Comparison of ENCODE assay signal across 12 cellular contexts in the genomic region with DNA sequence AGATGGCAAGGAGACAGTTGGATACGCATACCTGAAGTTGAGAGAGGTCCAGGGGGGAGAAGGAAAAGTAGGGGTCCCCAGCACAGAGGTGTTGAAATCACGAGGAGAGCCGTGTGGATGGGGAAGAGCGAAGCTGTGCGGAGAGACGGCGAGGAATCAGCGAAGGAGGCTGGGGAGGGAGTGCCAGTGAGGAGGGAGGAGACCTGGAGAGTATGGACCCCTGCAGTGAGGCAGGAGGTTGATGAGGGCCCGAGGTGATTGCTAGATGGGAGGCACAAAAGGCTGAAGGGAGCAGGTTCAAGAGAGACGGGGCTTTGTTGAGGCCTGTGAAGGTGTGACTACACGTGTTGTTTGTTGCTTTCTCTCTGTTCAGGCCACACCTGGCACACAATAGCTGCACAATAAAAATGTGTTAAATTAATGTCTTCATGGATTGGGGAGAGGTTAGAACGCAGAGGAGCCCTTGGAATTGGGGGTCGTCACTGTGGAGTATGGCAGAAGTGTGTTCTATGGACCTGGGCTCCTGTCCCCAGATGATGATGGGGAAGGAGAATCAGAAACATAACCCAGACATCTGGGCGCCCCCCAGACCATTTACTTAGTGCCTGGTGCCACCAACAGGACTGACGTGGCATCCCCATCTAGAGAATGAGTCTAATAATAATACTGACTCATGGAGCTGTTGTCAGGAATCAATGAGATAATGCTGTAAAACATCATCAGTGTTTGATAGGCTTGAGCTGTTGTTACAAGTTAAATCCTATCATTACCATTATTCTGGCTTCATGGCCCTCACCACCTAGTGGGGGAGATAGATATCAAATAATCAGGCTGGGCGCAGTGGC.
DNase-seq lines count a peak whose midpoint lies in the region; ATAC-seq, FAIRE-seq and TF ChIP-seq lines count a peak whose summit lies in the region.
"Had no signal": no experiment of that assay in that cellular context is flagged by ENCODE, and none has a peak within 500 bp of the region (broad histone marks: within the 10 kb centered on the region; RNA-seq: fewer than 3 reads in every experiment).

No MANE protein-coding gene starts in this region.

- no peaks in the 10 kb centered on the region for H3K9me3 Mint-ChIP-seq in T-cell

- no peaks in the 10 kb centered on the region for H3K27me3 ChIP-seq in BJ (ENCODE audit: control insufficient read depth, insufficient read depth, low read length)
- H3K27me3 ChIP-seq: tibial artery had no signal

- TF ChIP-seq CTCF in BJ (IDR thresholded peaks at IDR 0.05; ENCODE audit: insufficient read depth, low read depth, low read length): peak; percentile 17; the same call in 1 of the 2 replicates

- H3K27ac Mint-ChIP-seq in T-cell: peak overlapping the region; percentile 24 to 72

- no peak for TF ChIP-seq POLR2A in GM12892 (IDR thresholded peaks at IDR 0.05; ENCODE audit: low read depth, low read length)

- ATAC-seq in T-cell (replicated peaks in 1 of 4) (no peak), HG03521 (IDR thresholded peaks at IDR 0.05; ENCODE audit: unreplicated experiment) (no peak), HG02798 (IDR thresholded peaks at IDR 0.05; ENCODE audit: poor library complexity, unreplicated experiment) (no peak)

- H3K36me3 ChIP-seq in BJ (ENCODE audit: control insufficient read depth, insufficient read depth, low read length): no peaks in the 10 kb centered on the region

- no peaks in the 10 kb centered on the region for H3K27me3 Mint-ChIP-seq in T-cell

- no peak overlapping the region for H3K4me3 ChIP-seq in BJ (ENCODE audit: low read depth, low read length)
- H3K4me3 ChIP-seq: tibial artery had no signal

- POLR2A ChIA-PET in BJ (lab: Charles Lee): no interaction called here
- POLR2A ChIA-PET in T-cell (lab: Charles Lee): no interaction called here

- DNase-seq in BJ (ENCODE audit: low read depth) (no peak), GM12892 (ENCODE audit: insufficient read length) (no peak), T-cell (no peak), hepatic stellate cell (ENCODE audit: low spot score) (peak; percentile 60), COLO668 (lab: John Stamatoyannopoulos, UW; ENCODE audit: unreplicated experiment) (no peak)
- no peak for DNase-seq in stimulated activated CD4-positive, alpha-beta T cell treated with anti-CD3 and anti-CD28 coated beads, Interleukin-4, amount 100 ng/mL, for 1 hour
- DNase-seq: activated CD4-positive, alpha-beta T cell treated with anti-CD3 and anti-CD28 coated beads, Interleukin-2, amount 50 U/mL, for 48 hours; stimulated activated CD4-positive, alpha-beta T cell treated with anti-CD3 and anti-CD28 coated beads, Interleukin-2, amount 100 ng/mL, for 24 hours; tibial artery had no signal

- H3K4me1 Mint-ChIP-seq in T-cell: peaks cover 47 to 58% (median 53%) of the 10 kb centered on the region in 3 donors

- CTCF ChIA-PET in BJ (lab: Yijun Ruan, JAX): interaction anchor here (0.7 to 2.4 kb wide), 5 partner anchors 9 to 146 kb away, joined by 3 to 9 read pairs (median 4); a partner anchor contains a TSS
- CTCF ChIA-PET in T-cell (lab: Charles Lee): interaction anchor here in 1 of 2 donors (0.5 kb wide), 1 partner anchor 131 kb away, joined by 6 read pairs; no protein-coding TSS in a partner anchor

- peak overlapping the region in 1 of 3 donors; percentile 35 for H3K4me3 Mint-ChIP-seq in T-cell
- H3K4me3 Mint-ChIP-seq: nephron had no signal

- no peaks in the 10 kb centered on the region for H3K36me3 Mint-ChIP-seq in T-cell

- peak; percentile 78 for FAIRE-seq in GM12892 (lab: Jason Lieb, UNC)
